In the genomic region with DNA sequence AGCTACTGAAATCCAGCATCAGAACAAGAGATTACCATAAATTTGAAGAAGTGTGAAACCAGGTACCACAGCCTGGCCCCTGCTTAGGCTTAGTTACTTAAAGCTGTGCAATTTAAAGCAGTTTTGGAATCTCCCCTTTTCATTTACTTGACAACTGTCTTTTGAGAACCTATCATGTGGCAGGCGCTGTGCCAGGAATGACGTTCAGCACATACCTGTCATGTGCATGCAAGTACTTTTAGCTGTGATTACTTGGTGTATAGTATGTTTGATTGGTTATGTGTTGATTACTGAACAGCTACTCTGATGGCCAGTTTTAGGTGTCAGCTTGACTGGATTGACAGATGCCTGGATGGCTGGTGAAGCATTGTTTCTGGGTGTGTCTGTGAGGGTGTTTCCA, we compare ENCODE assay signal across 17 cellular contexts.
"Had no signal": no experiment of that assay in that cellular context is flagged by ENCODE, and none has a peak within 500 bp of the region (broad histone marks: within the 10 kb centered on the region; RNA-seq: fewer than 3 reads in every experiment).

No MANE protein-coding gene starts in this region.

- H3K9me3 ChIP-seq: left lung, transverse colon, vagina had no signal

- H3K27me3 ChIP-seq: hepatocyte, left lung, transverse colon, vagina had no signal

- H3K4me1 ChIP-seq: left lung, vagina had no signal

- ATAC-seq: left lung; natural killer cell; stimulated activated naive CD8-positive, alpha-beta T cell treated with anti-CD3 and anti-CD28 coated beads, Interleukin-15, Interleukin-2, amounts not matched to agents 100 U/mL and 50 U/mL, for 24 hours; T-helper 17 cell had no signal

- H3K27ac ChIP-seq: hepatocyte, left lung, vagina had no signal

- DNase-seq: activated CD4-positive, alpha-beta memory T cell treated with anti-CD3 and anti-CD28 coated beads, Interleukin-2, amount 10 ng/mL, durations not matched to agents 7 days and 5 days; activated CD4-positive, alpha-beta T cell treated with anti-CD3 and anti-CD28 coated beads for 48 hours; activated effector memory CD4-positive, alpha-beta T cell treated with anti-CD3 and anti-CD28 coated beads, Interleukin-2, amount 50 U/mL, for 16 hours; activated naive CD4-positive, alpha-beta T cell treated with anti-CD3 and anti-CD28 coated beads, Interleukin-2, amount 10 ng/mL, durations not matched to agents 7 days and 5 days; activated T-cell treated with anti-CD3 and anti-CD28 coated beads for 4 hours; effector CD4-positive, alpha-beta T cell; foreskin fibroblast; kidney glomerular epithelial cell; left lung; mammary epithelial cell; natural killer cell; stimulated activated CD4-positive, alpha-beta T cell treated with anti-CD3 and anti-CD28 coated beads, Interleukin-4, amount 100 ng/mL, for 4 hours; stimulated activated naive CD8-positive, alpha-beta T cell treated with anti-CD3 and anti-CD28 coated beads, Interleukin-15, Interleukin-2, amounts not matched to agents 100 U/mL and 50 U/mL, for 24 hours; T-helper 17 cell; transverse colon had no signal

- H3K36me3 ChIP-seq: left lung, transverse colon, vagina had no signal

- H3K4me3 ChIP-seq: hepatocyte, left lung, transverse colon, vagina had no signal
